1 cellular context compared by ENCODE assay signal in the genomic region with DNA sequence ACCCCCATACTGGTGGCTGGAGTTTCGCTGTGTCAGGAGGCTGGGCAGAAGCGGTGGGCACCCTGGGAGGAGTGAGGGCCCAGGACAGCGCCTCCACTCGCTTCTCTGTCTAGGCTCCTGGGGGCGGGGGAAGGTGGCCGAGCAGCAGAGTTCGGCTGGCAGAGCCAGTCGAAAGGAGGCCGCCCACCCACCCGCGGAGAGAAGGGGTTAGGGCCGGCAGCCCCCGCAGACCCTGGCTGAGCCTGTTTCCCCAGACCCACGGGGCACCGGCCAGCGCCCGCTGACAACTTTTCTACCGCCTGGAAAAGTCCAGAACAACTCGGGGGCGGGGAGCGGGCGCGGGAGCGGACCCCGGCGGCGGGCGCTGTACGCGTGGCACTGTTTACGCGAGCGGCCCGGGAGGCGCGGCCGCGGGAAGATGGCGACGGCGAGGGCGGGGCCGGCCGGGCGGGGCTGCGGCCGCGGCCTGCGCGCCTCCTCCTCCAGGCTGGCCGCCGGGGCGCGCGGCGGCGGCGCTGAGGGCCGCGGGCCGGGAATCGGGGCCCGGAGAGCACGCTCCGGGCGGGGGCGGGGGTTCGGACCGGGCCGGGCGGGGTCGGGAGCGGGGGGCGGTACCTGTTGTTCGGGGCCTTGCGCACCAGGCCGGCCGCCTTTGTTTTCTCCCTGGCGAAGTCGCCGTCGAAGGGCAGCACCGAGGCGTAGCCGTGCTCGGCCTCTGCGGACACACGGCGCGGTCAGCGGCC.
TF ChIP-seq lines count a peak whose summit lies in the region.

No MANE protein-coding gene starts in this region.

TF ChIP-seq in K562, 482 proteins besides CTCF, POLR2A, EP300 and RAD21 (continued from another document and continues in another):
- TF ChIP-seq MGA (IDR thresholded peaks at IDR 0.05) (no peak), CTCFL (IDR thresholded peaks at IDR 0.05; ENCODE audit: borderline replicate concordance, insufficient read depth, low read depth, low read length, poor library complexity, severe bottlenecking) (no peak), SP1 (CRISPR knock-in tag; IDR thresholded peaks at IDR 0.05) (peak; percentile 50; the same call in 1 of the 2 replicates), SAP30 (IDR thresholded peaks at IDR 0.05; ENCODE audit: borderline replicate concordance, insufficient read depth, low read depth, low read length, poor library complexity, severe bottlenecking) (peak; percentile 49), PCBP1 (IDR thresholded peaks at IDR 0.05; ENCODE audit: low read depth, low read length, poor library complexity, severe bottlenecking) (peak; percentile 24), ZNF518B (CRISPR knock-in tag; IDR thresholded peaks at IDR 0.05) (no peak), MIER1 (IDR thresholded peaks at IDR 0.05; ENCODE audit: low read depth) (no peak), FOXK2 (conservative IDR thresholded peaks at IDR 0.05 in 1 of 2, IDR thresholded peaks at IDR 0.05 in 1 of 2; ENCODE audit: low read depth in 2 of 2) (peak; percentile 74 to 86; a peak in 3 of 4 replicates), ZNF586 (CRISPR knock-in tag; conservative IDR thresholded peaks at IDR 0.05) (no peak), MYBL2 (IDR thresholded peaks at IDR 0.05; ENCODE audit: low read depth) (no peak), MYBL2 (CRISPR knock-in tag; IDR thresholded peaks at IDR 0.05; ENCODE audit: borderline replicate concordance) (no peak), CCNT2 (IDR thresholded peaks at IDR 0.05; ENCODE audit: borderline replicate concordance, extremely low read depth, insufficient read length, low read depth, low read length) (peak; percentile 69), HMG20B (CRISPR knock-in tag; IDR thresholded peaks at IDR 0.05) (no peak), EGR1 (conservative IDR thresholded peaks at IDR 0.05) (peak; percentile 51; the same call in 1 of the 2 replicates), ZBTB7A (IDR thresholded peaks at IDR 0.05; ENCODE audit: borderline replicate concordance, control insufficient read depth, low read depth, low read length) (peak; percentile 64), ZNF316 (IDR thresholded peaks at IDR 0.05) (0 out of 2 replicates have a peak, but pooled peaks have one; percentile 9), TFAP4 (CRISPR knock-in tag; IDR thresholded peaks at IDR 0.05; ENCODE audit: borderline replicate concordance) (peak; percentile 47; the same call in 1 of the 2 replicates), PHF8 (IDR thresholded peaks at IDR 0.05; ENCODE audit: borderline replicate concordance, low read length) (peak; percentile 15; the same call in 1 of the 2 replicates), PHB2 (IDR thresholded peaks at IDR 0.05; ENCODE audit: low read depth) (no peak), TGIF2 (CRISPR knock-in tag; IDR thresholded peaks at IDR 0.05) (0 out of 2 replicates have a peak, but pooled peaks have one; percentile 41), ZNF436 (CRISPR knock-in tag; IDR thresholded peaks at IDR 0.05) (peak; percentile 76), ZNF696 (CRISPR knock-in tag; conservative IDR thresholded peaks at IDR 0.05) (no peak), RCOR1 (IDR thresholded peaks at IDR 0.05; ENCODE audit: borderline replicate concordance in 1 of 2, low read depth in 2 of 2, low read length in 2 of 2) (peak in 1 of 2 experiments; percentile 5; a peak in 1 of 4 replicates), ESRRA (IDR thresholded peaks at IDR 0.05; ENCODE audit: borderline replicate concordance, low read depth) (no peak), MXI1 (IDR thresholded peaks at IDR 0.05; ENCODE audit: low read depth, low read length) (peak; percentile 44; the same call in 1 of the 2 replicates)
- TF ChIP-seq, protein P1, sequence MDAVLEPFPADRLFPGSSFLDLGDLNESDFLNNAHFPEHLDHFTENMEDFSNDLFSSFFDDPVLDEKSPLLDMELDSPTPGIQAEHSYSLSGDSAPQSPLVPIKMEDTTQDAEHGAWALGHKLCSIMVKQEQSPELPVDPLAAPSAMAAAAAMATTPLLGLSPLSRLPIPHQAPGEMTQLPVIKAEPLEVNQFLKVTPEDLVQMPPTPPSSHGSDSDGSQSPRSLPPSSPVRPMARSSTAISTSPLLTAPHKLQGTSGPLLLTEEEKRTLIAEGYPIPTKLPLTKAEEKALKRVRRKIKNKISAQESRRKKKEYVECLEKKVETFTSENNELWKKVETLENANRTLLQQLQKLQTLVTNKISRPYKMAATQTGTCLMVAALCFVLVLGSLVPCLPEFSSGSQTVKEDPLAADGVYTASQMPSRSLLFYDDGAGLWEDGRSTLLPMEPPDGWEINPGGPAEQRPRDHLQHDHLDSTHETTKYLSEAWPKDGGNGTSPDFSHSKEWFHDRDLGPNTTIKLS (IDR thresholded peaks at IDR 0.05; ENCODE audit: borderline replicate concordance, low read depth), result peak; percentile 96
- TF ChIP-seq, protein P2, sequence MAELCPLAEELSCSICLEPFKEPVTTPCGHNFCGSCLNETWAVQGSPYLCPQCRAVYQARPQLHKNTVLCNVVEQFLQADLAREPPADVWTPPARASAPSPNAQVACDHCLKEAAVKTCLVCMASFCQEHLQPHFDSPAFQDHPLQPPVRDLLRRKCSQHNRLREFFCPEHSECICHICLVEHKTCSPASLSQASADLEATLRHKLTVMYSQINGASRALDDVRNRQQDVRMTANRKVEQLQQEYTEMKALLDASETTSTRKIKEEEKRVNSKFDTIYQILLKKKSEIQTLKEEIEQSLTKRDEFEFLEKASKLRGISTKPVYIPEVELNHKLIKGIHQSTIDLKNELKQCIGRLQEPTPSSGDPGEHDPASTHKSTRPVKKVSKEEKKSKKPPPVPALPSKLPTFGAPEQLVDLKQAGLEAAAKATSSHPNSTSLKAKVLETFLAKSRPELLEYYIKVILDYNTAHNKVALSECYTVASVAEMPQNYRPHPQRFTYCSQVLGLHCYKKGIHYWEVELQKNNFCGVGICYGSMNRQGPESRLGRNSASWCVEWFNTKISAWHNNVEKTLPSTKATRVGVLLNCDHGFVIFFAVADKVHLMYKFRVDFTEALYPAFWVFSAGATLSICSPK (IDR thresholded peaks at IDR 0.05; ENCODE audit: borderline replicate concordance), result no peak
